In the genomic region with DNA sequence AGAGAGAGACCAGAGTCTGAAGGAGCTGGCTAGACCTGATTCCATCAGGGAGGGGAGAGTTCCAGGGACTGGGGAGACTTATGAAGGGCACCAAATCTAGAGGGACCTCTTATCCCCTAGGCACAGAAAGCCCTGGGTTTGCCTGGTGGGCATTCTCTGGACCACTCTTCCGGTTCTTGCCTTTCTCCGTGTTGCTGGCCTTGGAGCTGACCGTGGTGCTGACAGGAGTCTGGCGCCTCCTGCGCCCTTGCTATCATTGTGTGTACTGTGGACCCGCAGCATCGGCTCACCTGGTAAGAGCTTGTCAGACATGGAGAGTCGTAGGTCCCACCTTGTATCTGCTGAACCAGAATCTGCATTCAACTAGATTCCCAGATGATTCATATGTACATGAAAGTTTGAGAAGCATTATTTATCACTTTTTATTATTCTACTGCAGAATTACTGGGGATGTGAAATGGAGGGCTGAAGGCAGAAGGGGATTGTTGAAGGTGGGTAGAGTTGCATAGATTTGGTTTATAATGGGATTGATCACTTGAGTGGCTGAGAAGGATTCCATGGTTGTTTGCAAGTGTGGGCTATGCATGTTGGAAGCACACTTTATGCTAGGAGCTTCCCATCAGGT, we compare ENCODE assay signal across 1 cellular context.
TF ChIP-seq lines count a peak whose summit lies in the region.

No MANE protein-coding gene starts in this region.

TF ChIP-seq in K562, 482 proteins besides CTCF, POLR2A, EP300 and RAD21 (continued from another document):
- TF ChIP-seq, protein P1, sequence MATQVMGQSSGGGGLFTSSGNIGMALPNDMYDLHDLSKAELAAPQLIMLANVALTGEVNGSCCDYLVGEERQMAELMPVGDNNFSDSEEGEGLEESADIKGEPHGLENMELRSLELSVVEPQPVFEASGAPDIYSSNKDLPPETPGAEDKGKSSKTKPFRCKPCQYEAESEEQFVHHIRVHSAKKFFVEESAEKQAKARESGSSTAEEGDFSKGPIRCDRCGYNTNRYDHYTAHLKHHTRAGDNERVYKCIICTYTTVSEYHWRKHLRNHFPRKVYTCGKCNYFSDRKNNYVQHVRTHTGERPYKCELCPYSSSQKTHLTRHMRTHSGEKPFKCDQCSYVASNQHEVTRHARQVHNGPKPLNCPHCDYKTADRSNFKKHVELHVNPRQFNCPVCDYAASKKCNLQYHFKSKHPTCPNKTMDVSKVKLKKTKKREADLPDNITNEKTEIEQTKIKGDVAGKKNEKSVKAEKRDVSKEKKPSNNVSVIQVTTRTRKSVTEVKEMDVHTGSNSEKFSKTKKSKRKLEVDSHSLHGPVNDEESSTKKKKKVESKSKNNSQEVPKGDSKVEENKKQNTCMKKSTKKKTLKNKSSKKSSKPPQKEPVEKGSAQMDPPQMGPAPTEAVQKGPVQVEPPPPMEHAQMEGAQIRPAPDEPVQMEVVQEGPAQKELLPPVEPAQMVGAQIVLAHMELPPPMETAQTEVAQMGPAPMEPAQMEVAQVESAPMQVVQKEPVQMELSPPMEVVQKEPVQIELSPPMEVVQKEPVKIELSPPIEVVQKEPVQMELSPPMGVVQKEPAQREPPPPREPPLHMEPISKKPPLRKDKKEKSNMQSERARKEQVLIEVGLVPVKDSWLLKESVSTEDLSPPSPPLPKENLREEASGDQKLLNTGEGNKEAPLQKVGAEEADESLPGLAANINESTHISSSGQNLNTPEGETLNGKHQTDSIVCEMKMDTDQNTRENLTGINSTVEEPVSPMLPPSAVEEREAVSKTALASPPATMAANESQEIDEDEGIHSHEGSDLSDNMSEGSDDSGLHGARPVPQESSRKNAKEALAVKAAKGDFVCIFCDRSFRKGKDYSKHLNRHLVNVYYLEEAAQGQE (CRISPR knock-in tag; IDR thresholded peaks at IDR 0.05; ENCODE audit: low read depth), result peak; percentile 89
- TF ChIP-seq ETV1 (tag; conservative IDR thresholded peaks at IDR 0.05; ENCODE audit: low read depth) (no peak), HSF4 (CRISPR knock-in tag; IDR thresholded peaks at IDR 0.05; ENCODE audit: borderline replicate concordance) (no peak), HMGN3 (IDR thresholded peaks at IDR 0.05; ENCODE audit: borderline replicate concordance, extremely low read depth, insufficient read length, low read depth, low read length) (no peak)
